Comparison of ENCODE assay signal across 1 cellular context in the genomic region with DNA sequence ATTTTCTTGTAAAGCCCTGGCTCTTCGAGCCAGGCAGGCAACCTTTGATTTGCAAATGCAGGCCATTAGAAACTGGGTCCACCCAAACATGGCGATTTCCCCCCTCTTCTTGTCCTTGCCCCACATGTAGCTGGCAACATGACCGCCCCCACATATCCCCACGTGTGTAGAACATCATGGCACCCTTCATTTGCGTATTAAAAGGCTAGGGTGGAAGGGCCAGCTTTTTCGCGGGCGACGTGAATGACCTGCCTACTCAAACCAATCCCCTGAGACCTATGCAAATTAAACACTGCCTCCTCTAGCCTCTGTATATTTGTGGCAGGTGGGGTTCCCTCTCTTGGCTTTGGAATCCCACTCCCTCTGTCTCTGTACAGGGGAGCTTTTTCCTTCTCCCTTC.
TF ChIP-seq lines count a peak whose summit lies in the region.

No MANE protein-coding gene starts in this region.

TF ChIP-seq in H1, 55 proteins besides CTCF, POLR2A, EP300 and RAD21:
- TF ChIP-seq TAF1 (IDR thresholded peaks at IDR 0.05; ENCODE audit: low read depth, low read length), result 0 out of 2 replicates have a peak, but pooled peaks have one; percentile 29
- peak; percentile 77; the same call in 1 of the 2 replicates for TF ChIP-seq YY1 (IDR thresholded peaks at IDR 0.05; ENCODE audit: low read depth, low read length)
- TF ChIP-seq, protein P1, sequence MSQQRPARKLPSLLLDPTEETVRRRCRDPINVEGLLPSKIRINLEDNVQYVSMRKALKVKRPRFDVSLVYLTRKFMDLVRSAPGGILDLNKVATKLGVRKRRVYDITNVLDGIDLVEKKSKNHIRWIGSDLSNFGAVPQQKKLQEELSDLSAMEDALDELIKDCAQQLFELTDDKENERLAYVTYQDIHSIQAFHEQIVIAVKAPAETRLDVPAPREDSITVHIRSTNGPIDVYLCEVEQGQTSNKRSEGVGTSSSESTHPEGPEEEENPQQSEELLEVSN (IDR thresholded peaks at IDR 0.05), result peak; percentile 47; the same call in 1 of the 2 replicates
- TF ChIP-seq POU5F1 (IDR thresholded peaks at IDR 0.05; ENCODE audit: low read depth, low read length), result no peak
- TF ChIP-seq, protein P2, sequence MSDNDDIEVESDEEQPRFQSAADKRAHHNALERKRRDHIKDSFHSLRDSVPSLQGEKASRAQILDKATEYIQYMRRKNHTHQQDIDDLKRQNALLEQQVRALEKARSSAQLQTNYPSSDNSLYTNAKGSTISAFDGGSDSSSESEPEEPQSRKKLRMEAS (IDR thresholded peaks at IDR 0.05), result peak; percentile 83
- no peak for TF ChIP-seq SIX5 (IDR thresholded peaks at IDR 0.05; ENCODE audit: low read depth, low read length)
